1 cellular context compared by ENCODE assay signal in the genomic region with DNA sequence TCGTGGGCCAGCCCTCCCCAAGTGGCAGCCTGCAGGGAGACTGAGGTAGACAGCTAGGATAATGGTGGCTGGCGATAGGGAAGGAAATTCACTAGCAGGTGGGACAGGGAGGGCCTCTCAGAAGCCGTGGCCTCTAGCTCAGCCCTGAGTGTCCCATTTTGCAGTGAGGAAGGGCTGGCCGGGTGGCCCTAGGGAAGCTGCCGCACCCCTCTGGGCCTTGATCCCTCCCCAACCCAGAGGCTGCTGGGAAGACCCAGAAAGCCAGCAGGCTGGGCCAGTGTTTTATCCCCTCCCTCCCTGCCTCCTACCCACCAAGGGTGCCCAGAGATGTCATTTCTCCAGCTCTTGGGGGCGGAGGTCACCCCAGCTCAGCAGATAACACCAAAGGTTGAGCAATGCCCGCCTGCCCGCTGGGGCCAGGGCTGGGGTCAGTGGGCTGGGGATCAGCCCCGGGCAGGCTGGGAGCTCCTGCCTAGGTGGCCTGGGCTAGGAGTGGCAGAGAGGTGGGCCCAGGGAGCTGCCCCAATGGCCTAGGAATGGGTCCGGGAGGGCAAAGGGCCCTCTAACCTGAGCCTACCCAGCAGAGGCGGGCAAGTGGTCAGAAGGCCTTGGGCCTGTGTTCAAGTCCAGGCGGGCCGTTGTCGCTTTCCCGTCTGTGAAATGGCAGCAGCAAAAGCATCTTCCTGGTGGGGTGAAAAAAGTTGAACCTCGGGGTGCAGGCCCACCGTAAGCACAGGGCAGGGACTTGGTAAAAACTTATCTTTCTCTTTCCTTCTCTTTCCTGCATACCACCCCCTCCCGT.
TF ChIP-seq lines count a peak whose summit lies in the region.

No MANE protein-coding gene starts in this region.

TF ChIP-seq in H1, 55 proteins besides CTCF, POLR2A, EP300 and RAD21:
- TF ChIP-seq SP2 (IDR thresholded peaks at IDR 0.05; ENCODE audit: low read length) = no peak
- TF ChIP-seq SRF (IDR thresholded peaks at IDR 0.05; ENCODE audit: low read depth, low read length) = no peak
- TF ChIP-seq BACH1 (IDR thresholded peaks at IDR 0.05; ENCODE audit: low read length) = no peak
- no peak for TF ChIP-seq RBBP5 (IDR thresholded peaks at IDR 0.05; ENCODE audit: borderline replicate concordance, low read depth, low read length)
- TF ChIP-seq SUZ12 (IDR thresholded peaks at IDR 0.05; ENCODE audit: low read length) = no peak
